ENCODE assay signal across 1 cellular context in genomic region chr2:46335404-46335965, GRCh38.
A peak's percentile ranks its signal among the peaks of the same experiment; 100 is the strongest.
TF ChIP-seq lines count a peak whose summit lies in the region.

No MANE protein-coding gene starts in this region.

TF ChIP-seq in H1, 55 proteins besides CTCF, POLR2A, EP300 and RAD21 (continued from another document):
- no peak for TF ChIP-seq CEBPB (IDR thresholded peaks at IDR 0.05; ENCODE audit: low read depth, low read length)
- TF ChIP-seq CBX5 (IDR thresholded peaks at IDR 0.05; ENCODE audit: low read depth, low read length), result no peak
- TF ChIP-seq RBBP5 (IDR thresholded peaks at IDR 0.05; ENCODE audit: borderline replicate concordance, low read depth, low read length), result no peak
- no peak for TF ChIP-seq ZNF274 (IDR thresholded peaks at IDR 0.05; ENCODE audit: borderline replicate concordance, extremely low read depth, low read length)
- TF ChIP-seq TAF7 (optimal IDR thresholded peaks at IDR 0.05; ENCODE audit: borderline replicate concordance, low read depth, low read length), result no peak
- no peak for TF ChIP-seq BCL11A (IDR thresholded peaks at IDR 0.05; ENCODE audit: low read depth in 2 of 2, low read length in 2 of 2)
- TF ChIP-seq KDM4A (IDR thresholded peaks at IDR 0.05; ENCODE audit: low read depth, low read length, severe bottlenecking), result peak; percentile 21
- TF ChIP-seq TAF1 (IDR thresholded peaks at IDR 0.05; ENCODE audit: low read depth, low read length), result 0 out of 2 replicates have a peak, but pooled peaks have one; percentile 22
- no peak for TF ChIP-seq TCF12 (IDR thresholded peaks at IDR 0.05; ENCODE audit: low read depth, low read length)
- no peak for TF ChIP-seq JUND (IDR thresholded peaks at IDR 0.05; ENCODE audit: low read length)
- TF ChIP-seq MAFK (IDR thresholded peaks at IDR 0.05; ENCODE audit: low read depth, low read length), result no peak
- no peak for TF ChIP-seq KDM5A (IDR thresholded peaks at IDR 0.05; ENCODE audit: low read length)
TF ChIP-seq in H1: peak in this region for 3.
